Comparison of ENCODE assay signal across 11 cellular contexts in the genomic region with DNA sequence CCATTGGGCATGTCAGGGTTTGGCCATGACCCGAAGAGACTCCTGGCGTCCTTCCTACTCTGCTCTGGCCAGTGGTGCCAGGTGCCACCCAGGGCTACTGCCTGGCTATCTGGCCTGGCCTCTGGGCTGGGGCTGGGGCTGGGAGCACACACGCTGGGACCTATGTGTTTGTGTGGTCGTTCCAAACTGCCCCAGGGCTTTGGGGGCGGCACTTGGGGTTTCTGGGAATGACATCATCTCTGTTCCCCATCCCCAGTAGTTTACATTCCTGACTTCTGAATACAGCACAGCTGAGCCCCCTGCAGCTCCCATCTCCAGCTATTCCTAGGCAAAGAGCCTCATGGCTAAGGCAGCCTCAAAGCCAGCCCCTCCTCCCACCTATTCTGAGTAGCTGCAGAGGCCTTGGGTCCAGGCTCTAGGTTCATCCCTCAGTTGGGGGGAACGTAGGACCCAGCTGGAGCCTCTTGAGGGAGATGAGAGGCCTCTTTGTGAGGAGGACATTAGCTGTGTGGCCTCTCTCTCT. TPM values are rescaled to one million over a fixed set of nuclear protein-coding genes. Genes with fewer than 3 reads are reported as not detected.
DNase-seq lines count a peak whose midpoint lies in the region; ATAC-seq and TF ChIP-seq lines count a peak whose summit lies in the region.
"Had no signal": no experiment of that assay in that cellular context is flagged by ENCODE, and none has a peak within 500 bp of the region (broad histone marks: within the 10 kb centered on the region; RNA-seq: fewer than 3 reads in every experiment).

No MANE protein-coding gene starts in this region.

- no peaks in the 10 kb centered on the region for H3K36me3 ChIP-seq in mucosa of stomach (ENCODE audit: control insufficient read depth, insufficient read depth, low read length)

- DNase-seq in AG04450 (ENCODE audit: low read depth, low spot score) = peak; percentile 93
- DNase-seq in NCI-H69 (lab: John Stamatoyannopoulos, UW) = peak; percentile 38
- DNase-seq in fibroblast of gingiva (ENCODE audit: low read depth) = peak; percentile 90
- no peak for DNase-seq in nephron progenitor cell
- DNase-seq: activated CD4-positive, alpha-beta T cell treated with anti-CD3 and anti-CD28 coated beads for 36 hours; cerebellar nuclear complex; stimulated activated naive CD4-positive, alpha-beta T cell treated with Interleukin-2 at 50 U/mL for 16 hours had no signal

- no peaks in the 10 kb centered on the region for H3K9me3 Mint-ChIP-seq in nephron progenitor cell

- peaks cover 42% of the 10 kb centered on the region for H3K4me1 Mint-ChIP-seq in nephron progenitor cell
- H3K4me1 Mint-ChIP-seq: activated CD4-positive, alpha-beta T cell treated with anti-CD3 and anti-CD28 coated beads for 36 hours had no signal

- H3K27me3 ChIP-seq in AG04450 (ENCODE audit: control insufficient read depth, insufficient read depth, low read length) = no peaks in the 10 kb centered on the region
- no peaks in the 10 kb centered on the region for H3K27me3 ChIP-seq in mucosa of stomach (ENCODE audit: control insufficient read depth, insufficient read depth, low read length)

- POLR2A ChIA-PET in AG04450 (lab: Yijun Ruan, JAX) = interaction anchor here (1.2 to 1.8 kb wide), 4 partner anchors 10 to 25 kb away, joined by 3 to 18 read pairs (median 12); a partner anchor contains a TSS

- H3K4me3 Mint-ChIP-seq in nephron progenitor cell = no peak overlapping the region
- H3K4me3 Mint-ChIP-seq: activated CD4-positive, alpha-beta T cell treated with anti-CD3 and anti-CD28 coated beads for 36 hours had no signal

- peak overlapping the region; percentile 3 for H3K9ac ChIP-seq in mucosa of stomach (ENCODE audit: low read length)

- H3K27ac Mint-ChIP-seq in nephron progenitor cell = no peak overlapping the region

- peaks cover 6% of the 10 kb centered on the region for H3K27me3 Mint-ChIP-seq in nephron progenitor cell (ENCODE audit: low read depth, poor library complexity)
- H3K27me3 Mint-ChIP-seq: activated CD4-positive, alpha-beta T cell treated with anti-CD3 and anti-CD28 coated beads for 36 hours had no signal

- CTCF ChIA-PET in AG04450 (lab: Charles Lee) = interaction anchor here (1.0 kb wide), 1 partner anchor 8 kb away, joined by 3 read pairs; no protein-coding TSS in a partner anchor

- TF ChIP-seq CTCF in AG04450 (IDR thresholded peaks at IDR 0.05; ENCODE audit: low read depth, low read length) (no peak), nephron progenitor cell (IDR thresholded peaks at IDR 0.05) (no peak)

- ATAC-seq in HG02678 (IDR thresholded peaks at IDR 0.05; ENCODE audit: unreplicated experiment) (no peak), HG03196 (IDR thresholded peaks at IDR 0.05; ENCODE audit: unreplicated experiment) (no peak), GM19397 (IDR thresholded peaks at IDR 0.05; ENCODE audit: unreplicated experiment) (no peak)
- ATAC-seq: activated CD4-positive, alpha-beta T cell treated with anti-CD3 and anti-CD28 coated beads for 36 hours had no signal

- H3K27ac ChIP-seq in AG04450 (ENCODE audit: low read depth, low read length) = peak overlapping the region; percentile 91

- H3K9me3 ChIP-seq in AG04450 (ENCODE audit: control insufficient read depth, insufficient read depth, low read length) = no peaks in the 10 kb centered on the region; the same call in 1 of the 2 replicates
- H3K9me3 ChIP-seq in mucosa of stomach (ENCODE audit: control insufficient read depth, low read length) = no peaks in the 10 kb centered on the region

- peaks cover 22% of the 10 kb centered on the region for H3K36me3 Mint-ChIP-seq in nephron progenitor cell (ENCODE audit: low read depth)

- H3K4me1 ChIP-seq in mucosa of stomach (ENCODE audit: control insufficient read depth, insufficient read depth, low read length) = no peaks in the 10 kb centered on the region

- H3K4me3 ChIP-seq in AG04450 (ENCODE audit: low read depth, low read length) (no peak overlapping the region), mucosa of stomach (ENCODE audit: low read length) (no peak overlapping the region)

RNA-seq across cellular contexts. Expression of a gene that starts 24.3 kb away (rescaled TPM):
- polyA plus RNA-seq in AG04450 (2011; rRNA removed) = 29.5 and 30.3 TPM in 2 replicates
- 37.3 and 44.9 TPM in 2 replicates for polyA minus RNA-seq in AG04450 (2011; rRNA and poly(A)+ RNA removed)

RNA-seq across cellular contexts. Expression of a gene that starts 40.6 kb away (rescaled TPM):
- polyA plus RNA-seq in AG04450 (2011; rRNA removed) = 5.6 and 6.2 TPM in 2 replicates
- polyA minus RNA-seq in AG04450 (2011; rRNA and poly(A)+ RNA removed) = 6.3 and 6.5 TPM in 2 replicates

RNA-seq across cellular contexts. Expression of a gene that starts 45.6 kb away (rescaled TPM):
- 4.0 and 5.4 TPM in 2 replicates for polyA plus RNA-seq in AG04450 (2011; rRNA removed)
- polyA minus RNA-seq in AG04450 (2011; rRNA and poly(A)+ RNA removed) = 4.3 and 7.9 TPM in 2 replicates
